ENCODE assay signal across 9 cellular contexts in the genomic region with DNA sequence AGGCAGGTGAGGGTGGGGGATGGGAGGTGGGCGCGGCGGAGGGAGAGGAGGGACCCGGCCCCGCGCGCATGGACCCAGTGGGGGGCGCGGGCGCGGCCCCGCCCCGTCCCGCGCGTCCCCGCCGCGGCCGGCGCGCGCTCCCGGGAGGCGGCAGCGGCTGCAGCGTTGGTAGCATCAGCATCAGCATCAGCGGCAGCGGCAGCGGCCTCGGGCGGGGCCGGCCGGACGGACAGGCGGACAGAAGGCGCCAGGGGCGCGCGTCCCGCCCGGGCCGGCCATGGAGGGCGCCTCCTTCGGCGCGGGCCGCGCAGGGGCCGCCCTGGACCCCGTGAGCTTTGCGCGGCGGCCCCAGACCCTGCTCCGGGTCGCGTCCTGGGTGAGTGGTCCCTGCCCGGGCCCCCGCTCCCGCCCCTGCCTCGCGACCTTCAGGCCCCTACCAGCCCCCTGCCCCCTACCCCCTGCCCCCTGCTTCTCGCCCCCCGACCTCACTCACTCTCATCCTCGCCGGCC. TPM values are rescaled to one million over a fixed set of nuclear protein-coding genes. Genes with fewer than 3 reads are reported as not detected.
DNase-seq lines count a peak whose midpoint lies in the region; ATAC-seq and TF ChIP-seq lines count a peak whose summit lies in the region.
"Had no signal": no experiment of that assay in that cellular context is flagged by ENCODE, and none has a peak within 500 bp of the region (broad histone marks: within the 10 kb centered on the region; RNA-seq: fewer than 3 reads in every experiment).

A gene with protein sequence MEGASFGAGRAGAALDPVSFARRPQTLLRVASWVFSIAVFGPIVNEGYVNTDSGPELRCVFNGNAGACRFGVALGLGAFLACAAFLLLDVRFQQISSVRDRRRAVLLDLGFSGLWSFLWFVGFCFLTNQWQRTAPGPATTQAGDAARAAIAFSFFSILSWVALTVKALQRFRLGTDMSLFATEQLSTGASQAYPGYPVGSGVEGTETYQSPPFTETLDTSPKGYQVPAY (plus strand): TSS at position 145 of the 510 bp plus-strand sequence. CDS start 133 bp downstream, at position 278.

- intact Hi-C loops in transverse colon (cut with DNase I; ENCODE audit: low total_unique reads): loop anchor here (10.0 kb wide), 1 partner anchor 675 kb away; no protein-coding TSS in a partner anchor
- intact Hi-C loops in ascending aorta (cut with DNase I): no loop called here

- TF ChIP-seq POLR2A in transverse colon (IDR thresholded peaks at IDR 0.05): no peak

- peak within 1 kb of the TSS; percentile 5; the same call in 1 of the 2 replicates for H3K9ac ChIP-seq in SU-DHL-6 (ENCODE audit: low read length)

- TF ChIP-seq CTCF in SU-DHL-6 (IDR thresholded peaks at IDR 0.05; ENCODE audit: insufficient read depth, low read length, poor library complexity, severe bottlenecking) (no peak), hepatocyte (IDR thresholded peaks at IDR 0.05; ENCODE audit: poor library complexity) (no peak), transverse colon (IDR thresholded peaks at IDR 0.05) (no peak), ascending aorta (IDR thresholded peaks at IDR 0.05) (no peak)

- H4K20me1 ChIP-seq in SU-DHL-6 (ENCODE audit: low read depth, low read length) (no peaks in the 10 kb centered on the region), hepatocyte (ENCODE audit: insufficient read depth, poor library complexity, severe bottlenecking) (peaks cover 3% of the 10 kb centered on the region)

- H3F3A ChIP-seq in SU-DHL-6 (ENCODE audit: insufficient read depth): peaks cover 10% of the 10 kb centered on the region

- H3K36me3 Mint-ChIP-seq in activated T-cell treated with anti-CD3 and anti-CD28 coated beads, Interleukin-2, amount 50 U/mL, for 72 hours (ENCODE audit: insufficient read depth in 2 of 2): peaks cover 4 to 6% of the 10 kb centered on the region in 2 donors

- H3K4me3 Mint-ChIP-seq in activated T-cell treated with anti-CD3 and anti-CD28 coated beads, Interleukin-2, amount 50 U/mL, for 72 hours: peak within 1 kb of the TSS; percentile 86 to 88

- H3K9me2 ChIP-seq in SU-DHL-6 (replicated peaks; ENCODE audit: insufficient read depth, low read length) (no peaks in the 10 kb centered on the region), hepatocyte (replicated peaks; ENCODE audit: insufficient read depth) (no peaks in the 10 kb centered on the region)

- H3K27me3 ChIP-seq in SU-DHL-6 (ENCODE audit: low read length): no peaks in the 10 kb centered on the region
- peaks cover 27% of the 10 kb centered on the region for H3K27me3 ChIP-seq in hepatocyte
- peaks cover 34% of the 10 kb centered on the region for H3K27me3 ChIP-seq in transverse colon
- H3K27me3 ChIP-seq in ascending aorta: peaks cover 16% of the 10 kb centered on the region

- peaks cover 8% of the 10 kb centered on the region for H3K27me3 Mint-ChIP-seq in activated T-cell treated with anti-CD3 and anti-CD28 coated beads, Interleukin-2, amount 50 U/mL, for 72 hours (ENCODE audit: low read depth)

- in situ Hi-C loops in transverse colon (cut with MboI; ENCODE audit: low pct_ligation_motif_present in 1 of 4, low pct_unique_long_range_greater_than_20kb in 1 of 4, low sequenced_read_pairs in 3 of 4): no loop called here

- DNase-seq in activated T-cell treated with anti-CD3 and anti-CD28 coated beads, Interleukin-2, amount 50 U/mL, for 72 hours: peak; percentile 35 to 55
- DNase-seq in activated T-cell treated with anti-CD3 and anti-CD28 coated beads, Interleukin-2, amount 50 U/mL, for 48 hours: no peak
- DNase-seq in hepatocyte (ENCODE audit: low spot score): peak; percentile 56
- DNase-seq in transverse colon: no peak
- no peak for DNase-seq in ascending aorta (ENCODE audit: low spot score in 2 of 2)
- DNase-seq in stimulated activated CD4-positive, alpha-beta T cell treated with anti-CD3 and anti-CD28 coated beads, Interleukin-4, amount 100 ng/mL, for 24 hours: no peak
- no peak for DNase-seq in activated CD4-positive, CD25-positive, alpha-beta regulatory T cell treated with anti-CD3 and anti-CD28 coated beads, Interleukin-2, amount 50 U/mL, for 72 hours
- DNase-seq: NCI-H187 treated with DMSO at 0.1 percent for 48 hours had no signal

- no peaks in the 10 kb centered on the region for H3K36me3 ChIP-seq in SU-DHL-6 (ENCODE audit: low read length)
- H3K36me3 ChIP-seq in hepatocyte (replicated peaks; ENCODE audit: insufficient read depth, low read depth): no peaks in the 10 kb centered on the region
- H3K36me3 ChIP-seq in transverse colon: peaks cover 0 to 7% (median 0%) of the 10 kb centered on the region in 4 donors
- peaks cover 14 to 16% of the 10 kb centered on the region in 2 donors for H3K36me3 ChIP-seq in ascending aorta

- H3K4me3 ChIP-seq in SU-DHL-6 (ENCODE audit: insufficient read depth, low read length, poor library complexity, severe bottlenecking): peak within 1 kb of the TSS; percentile 17
- H3K4me3 ChIP-seq in hepatocyte: peak within 1 kb of the TSS; percentile 15
- peak within 1 kb of the TSS in 3 of 4 donors; percentile 11 to 31 (median 30) for H3K4me3 ChIP-seq in transverse colon
- H3K4me3 ChIP-seq in ascending aorta: peak within 1 kb of the TSS in 1 of 2 donors; percentile 39

- peak within 1 kb of the TSS; percentile 81 for H3K27ac Mint-ChIP-seq in activated T-cell treated with anti-CD3 and anti-CD28 coated beads, Interleukin-2, amount 50 U/mL, for 72 hours

- no peaks in the 10 kb centered on the region for H3K9me3 ChIP-seq in SU-DHL-6 (ENCODE audit: insufficient read depth, low read length)
- no peaks in the 10 kb centered on the region for H3K9me3 ChIP-seq in hepatocyte (ENCODE audit: low read depth)
- H3K9me3 ChIP-seq in transverse colon: no peaks in the 10 kb centered on the region
- no peaks in the 10 kb centered on the region for H3K9me3 ChIP-seq in ascending aorta

- WGBS in hepatocyte (ENCODE audit: low lambda C conversion rate, missing lambda C conversion rate): 0% methylated on average over 4 of the region's 66 CpGs
- 0% methylated on average over 26 of the region's 66 CpGs; no CpG with 5 or more reads in 1 of the 2 donors for WGBS in transverse colon (ENCODE audit: low coverage in 1 of 2), 2 donors

- H3K4me2 ChIP-seq in SU-DHL-6 (ENCODE audit: low read depth, low read length, poor library complexity, severe bottlenecking) (peak within 1 kb of the TSS; percentile 40), hepatocyte (peak within 1 kb of the TSS; percentile 82)

- H3K27ac ChIP-seq in SU-DHL-6 (ENCODE audit: low read depth, low read length): no peak within 1 kb of the TSS
- no peak within 1 kb of the TSS for H3K27ac ChIP-seq in hepatocyte
- peak within 1 kb of the TSS; percentile 54 to 83 (median 60) for H3K27ac ChIP-seq in transverse colon
- no peak within 1 kb of the TSS for H3K27ac ChIP-seq in ascending aorta

- peak in 1 of 2 donors; percentile 1 for ATAC-seq in activated T-cell treated with anti-CD3 and anti-CD28 coated beads, Interleukin-2, amount 50 U/mL, for 72 hours (replicated peaks in 1 of 2)

- peaks cover 28% of the 10 kb centered on the region for H3K4me1 ChIP-seq in hepatocyte (ENCODE audit: insufficient read depth)
- peaks cover 19 to 46% (median 39%) of the 10 kb centered on the region in 4 donors for H3K4me1 ChIP-seq in transverse colon
- peaks cover 18 to 32% of the 10 kb centered on the region in 2 donors for H3K4me1 ChIP-seq in ascending aorta

- TF ChIP-seq EP300 in transverse colon (IDR thresholded peaks at IDR 0.05; ENCODE audit: low read depth): no peak

- no peak within 1 kb of the TSS for H2AFZ ChIP-seq in SU-DHL-6 (ENCODE audit: low read depth, low read length, severe bottlenecking)
- H2AFZ ChIP-seq in hepatocyte: peak within 1 kb of the TSS; percentile 53

- no peaks in the 10 kb centered on the region for H3K9me3 Mint-ChIP-seq in activated T-cell treated with anti-CD3 and anti-CD28 coated beads, Interleukin-2, amount 50 U/mL, for 72 hours

- H3K79me2 ChIP-seq in SU-DHL-6 (ENCODE audit: insufficient read depth, low read length): no peaks in the 10 kb centered on the region
- peaks cover 18% of the 10 kb centered on the region for H3K79me2 ChIP-seq in hepatocyte

- H3K4me1 Mint-ChIP-seq in activated T-cell treated with anti-CD3 and anti-CD28 coated beads, Interleukin-2, amount 50 U/mL, for 72 hours (ENCODE audit: low read depth): peaks cover 28% of the 10 kb centered on the region

RNA-seq across cellular contexts. Expression of the gene that starts here (rescaled TPM):
- total RNA-seq in activated T-cell treated with anti-CD3 and anti-CD28 coated beads, Interleukin-2, amount 50 U/mL, for 72 hours: 10 to 100 TPM; 38.6 to 50.9 TPM
- total RNA-seq in hepatocyte: 1.4 and 2.2 TPM in 2 replicates
- 1.5 and 2.5 TPM in 2 replicates for polyA plus RNA-seq in hepatocyte
- 1 to 10 TPM in 3 of 4 donors, not detected in 1; 2.7 to 4.8 (median 2.9) TPM for total RNA-seq in transverse colon
- 0.32 TPM for total RNA-seq in ascending aorta

Comparison
In these comparisons a context has a peak if more than half of its experiments do, and no peak if none do; other contexts are left out.
1. RNA of the gene that starts here (total RNA-seq): 38.6 to 50.9 TPM in activated T-cell treated with anti-CD3 and anti-CD28 coated beads, Interleukin-2, amount 50 U/mL, for 72 hours; 2.7 to 4.8 TPM in transverse colon, 1.4 to 2.2 TPM in hepatocyte and 0.32 TPM in ascending aorta (single experiment); every median in the first group is over 4 times any median in the second.
2. DNase-seq: peak in activated T-cell treated with anti-CD3 and anti-CD28 coated beads, Interleukin-2, amount 50 U/mL, for 72 hours (2 of 2) and hepatocyte (single experiment); none in activated T-cell treated with anti-CD3 and anti-CD28 coated beads, Interleukin-2, amount 50 U/mL, for 48 hours (0 of 2), transverse colon (single experiment), ascending aorta (0 of 2), stimulated activated CD4-positive, alpha-beta T cell treated with anti-CD3 and anti-CD28 coated beads, Interleukin-4, amount 100 ng/mL, for 24 hours (single experiment) and activated CD4-positive, CD25-positive, alpha-beta regulatory T cell treated with anti-CD3 and anti-CD28 coated beads, Interleukin-2, amount 50 U/mL, for 72 hours (single experiment).
3. H3K27ac ChIP-seq: peak in transverse colon (4 of 4); none in SU-DHL-6 (single experiment), hepatocyte (single experiment) and ascending aorta (0 of 2).